ENCODE assay signal across 1 cellular context in genomic region chr15:75966073-75966472, GRCh38.
TF ChIP-seq lines count a peak whose summit lies in the region.

No MANE protein-coding gene starts in this region.

TF ChIP-seq in IMR-90, 13 proteins besides CTCF, POLR2A, EP300 and RAD21 (continued from another document):
- no peak for TF ChIP-seq MXI1 (IDR thresholded peaks at IDR 0.05; ENCODE audit: borderline replicate concordance, low read depth, low read length)
- TF ChIP-seq SMC3 (IDR thresholded peaks at IDR 0.05; ENCODE audit: low read depth, low read length) = no peak
TF ChIP-seq in IMR-90: peak in this region for 1.
